18 cellular contexts compared by ENCODE assay signal in genomic region chr1:81596341-81596740, GRCh38.
"Had no signal": no experiment of that assay in that cellular context is flagged by ENCODE, and none has a peak within 500 bp of the region (broad histone marks: within the 10 kb centered on the region; RNA-seq: fewer than 3 reads in every experiment).

No MANE protein-coding gene starts in this region.

- H3K9ac ChIP-seq: parathyroid adenoma had no signal

- H3K9me3 ChIP-seq: gastrocnemius medialis, upper lobe of left lung had no signal

- DNase-seq: activated CD4-positive, alpha-beta T cell treated with anti-CD3 and anti-CD28 coated beads for 1 hour; activated CD4-positive, alpha-beta T cell treated with anti-CD3 and anti-CD28 coated beads, Interleukin-2, amount 10 ng/mL, durations not matched to agents 7 days and 5 days; activated CD8-positive, alpha-beta T cell treated with anti-CD3 and anti-CD28 coated beads for 36 hours; activated T-cell treated with anti-CD3 and anti-CD28 coated beads, Interleukin-2, amount 50 U/mL, for 48 hours; dermis blood vessel endothelial cell; effector memory CD4-positive, alpha-beta T cell; gastrocnemius medialis; glutamatergic neuron; hippocampal formation; immature natural killer cell; naive thymus-derived CD8-positive, alpha-beta T cell; stimulated activated CD4-positive, alpha-beta T cell treated with anti-CD3 and anti-CD28 coated beads, Interleukin-12 subunit alpha, Interleukin-12 subunit beta, amount 100 ng/mL, for 4 hours; stimulated activated CD4-positive, alpha-beta T cell treated with anti-CD3 and anti-CD28 coated beads, Interleukin-4, amount 100 ng/mL, for 1 hour; stimulated activated naive CD8-positive, alpha-beta T cell treated with anti-CD3 and anti-CD28 coated beads, Interleukin-15, Interleukin-2, amounts not matched to agents 100 U/mL and 50 U/mL, for 24 hours; T-helper 9 cell had no signal

- H3K79me2 ChIP-seq: parathyroid adenoma had no signal

- H3K4me1 ChIP-seq: gastrocnemius medialis, parathyroid adenoma, upper lobe of left lung had no signal

- H2AFZ ChIP-seq: parathyroid adenoma had no signal

- H3K27me3 ChIP-seq: gastrocnemius medialis, upper lobe of left lung had no signal

- H3K36me3 ChIP-seq: gastrocnemius medialis, upper lobe of left lung had no signal

- H3K4me3 ChIP-seq: gastrocnemius medialis, upper lobe of left lung had no signal

- H3K27ac ChIP-seq: gastrocnemius medialis, parathyroid adenoma, upper lobe of left lung had no signal

- ATAC-seq: activated CD8-positive, alpha-beta T cell treated with anti-CD3 and anti-CD28 coated beads for 36 hours; gastrocnemius medialis; naive thymus-derived CD8-positive, alpha-beta T cell; right cardiac atrium; stimulated activated naive CD8-positive, alpha-beta T cell treated with anti-CD3 and anti-CD28 coated beads, Interleukin-15, Interleukin-2, amounts not matched to agents 100 U/mL and 50 U/mL, for 24 hours had no signal
